In the genomic region with DNA sequence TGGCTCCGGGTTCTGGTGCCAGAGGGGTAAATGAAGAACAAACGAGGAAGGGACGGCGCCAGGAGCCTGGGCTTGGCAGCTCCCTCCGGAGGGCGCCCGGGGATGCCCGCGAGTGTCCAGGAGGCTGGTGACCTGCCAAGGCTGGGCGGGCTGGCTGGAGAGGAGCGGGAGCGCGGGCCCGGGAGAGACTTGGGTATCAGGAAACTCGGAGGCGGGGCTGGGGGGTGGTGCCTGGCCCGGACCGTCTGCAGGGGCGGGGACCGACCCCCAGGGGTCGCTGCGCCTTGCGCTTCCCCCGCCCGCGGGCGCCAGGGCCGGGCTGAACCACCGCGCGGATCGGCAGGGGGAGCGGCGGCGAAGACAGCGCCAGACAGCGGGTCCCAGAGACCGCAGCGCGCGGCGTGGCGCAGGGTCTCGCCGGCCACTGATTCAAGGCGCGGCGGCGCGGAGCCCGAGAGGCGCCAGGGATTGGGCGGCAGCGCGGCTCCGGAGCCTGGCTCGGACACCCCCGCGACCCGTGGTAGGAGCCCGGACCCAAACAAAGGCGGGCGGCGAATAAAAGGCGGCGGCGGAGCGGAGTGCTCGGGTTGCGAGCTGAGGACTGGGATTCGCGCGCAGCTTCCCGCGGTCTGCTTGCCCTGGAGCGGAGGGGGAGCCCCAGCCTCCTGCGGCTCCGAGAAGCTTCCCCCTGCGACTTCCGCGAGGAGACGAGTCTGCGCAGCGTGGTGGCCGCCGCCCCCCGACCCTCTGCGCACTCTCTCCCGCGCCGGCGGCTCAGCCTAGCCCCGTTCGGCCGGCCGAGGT, we compare ENCODE assay signal across 8 cellular contexts. TPM values are rescaled to one million over a fixed set of nuclear protein-coding genes. Genes with fewer than 3 reads are reported as not detected.
DNase-seq lines count a peak whose midpoint lies in the region; ATAC-seq and TF ChIP-seq lines count a peak whose summit lies in the region.

A gene with protein sequence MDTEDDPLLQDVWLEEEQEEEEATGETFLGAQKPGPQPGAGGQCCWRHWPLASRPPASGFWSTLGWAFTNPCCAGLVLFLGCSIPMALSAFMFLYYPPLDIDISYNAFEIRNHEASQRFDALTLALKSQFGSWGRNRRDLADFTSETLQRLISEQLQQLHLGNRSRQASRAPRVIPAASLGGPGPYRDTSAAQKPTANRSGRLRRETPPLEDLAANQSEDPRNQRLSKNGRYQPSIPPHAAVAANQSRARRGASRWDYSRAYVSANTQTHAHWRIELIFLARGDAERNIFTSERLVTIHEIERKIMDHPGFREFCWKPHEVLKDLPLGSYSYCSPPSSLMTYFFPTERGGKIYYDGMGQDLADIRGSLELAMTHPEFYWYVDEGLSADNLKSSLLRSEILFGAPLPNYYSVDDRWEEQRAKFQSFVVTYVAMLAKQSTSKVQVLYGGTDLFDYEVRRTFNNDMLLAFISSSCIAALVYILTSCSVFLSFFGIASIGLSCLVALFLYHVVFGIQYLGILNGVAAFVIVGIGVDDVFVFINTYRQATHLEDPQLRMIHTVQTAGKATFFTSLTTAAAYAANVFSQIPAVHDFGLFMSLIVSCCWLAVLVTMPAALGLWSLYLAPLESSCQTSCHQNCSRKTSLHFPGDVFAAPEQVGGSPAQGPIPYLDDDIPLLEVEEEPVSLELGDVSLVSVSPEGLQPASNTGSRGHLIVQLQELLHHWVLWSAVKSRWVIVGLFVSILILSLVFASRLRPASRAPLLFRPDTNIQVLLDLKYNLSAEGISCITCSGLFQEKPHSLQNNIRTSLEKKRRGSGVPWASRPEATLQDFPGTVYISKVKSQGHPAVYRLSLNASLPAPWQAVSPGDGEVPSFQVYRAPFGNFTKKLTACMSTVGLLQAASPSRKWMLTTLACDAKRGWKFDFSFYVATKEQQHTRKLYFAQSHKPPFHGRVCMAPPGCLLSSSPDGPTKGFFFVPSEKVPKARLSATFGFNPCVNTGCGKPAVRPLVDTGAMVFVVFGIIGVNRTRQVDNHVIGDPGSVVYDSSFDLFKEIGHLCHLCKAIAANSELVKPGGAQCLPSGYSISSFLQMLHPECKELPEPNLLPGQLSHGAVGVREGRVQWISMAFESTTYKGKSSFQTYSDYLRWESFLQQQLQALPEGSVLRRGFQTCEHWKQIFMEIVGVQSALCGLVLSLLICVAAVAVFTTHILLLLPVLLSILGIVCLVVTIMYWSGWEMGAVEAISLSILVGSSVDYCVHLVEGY (N-terminal part only) (plus strand): TSS at position 585 of the 804 bp plus-strand sequence. CDS start 21,838 bp downstream, outside the sequence.

- no peak within 1 kb of the TSS for H3K27ac ChIP-seq in right lobe of liver

- peak; percentile 77 for DNase-seq in SIG-M5 treated with dmso at 0.1 percent for 504 hours (lab: John Stamatoyannopoulos, UW; ENCODE audit: unreplicated experiment)
- DNase-seq in SIG-M5 (lab: John Stamatoyannopoulos, UW) = no peak
- DNase-seq in NCI-H345 (lab: John Stamatoyannopoulos, UW) = peak; percentile 90
- peak; percentile 84 for DNase-seq in activated CD4-positive, alpha-beta T cell treated with anti-CD3 and anti-CD28 coated beads for 48 hours
- DNase-seq in dedifferentiated amniotic fluid mesenchymal stem cell (ENCODE audit: extremely low spot score) = peak; percentile 29
- peak in 2 of 3 donors; percentile 58 to 60 for DNase-seq in right lobe of liver
- DNase-seq in stimulated activated CD4-positive, alpha-beta T cell treated with anti-CD3 and anti-CD28 coated beads, TNF-alpha, amount 100 ng/mL, for 4 hours (ENCODE audit: low read depth in 3 of 3) = peak; percentile 39 to 68 (median 40)

- H3K27me3 ChIP-seq in right lobe of liver = peaks cover 0 to 28% of the 10 kb centered on the region in 2 donors

- H3K4me3 ChIP-seq in right lobe of liver = peak within 1 kb of the TSS; percentile 36 to 45 (median 37)

- peaks cover 0 to 11% (median 0%) of the 10 kb centered on the region in 4 donors for H3K4me1 ChIP-seq in right lobe of liver

- ATAC-seq in HG03103 (IDR thresholded peaks at IDR 0.05; ENCODE audit: low read depth, unreplicated experiment) (peak; percentile 51), right lobe of liver (peak; percentile 79 to 93 (median 83))

- TF ChIP-seq CTCF in right lobe of liver (IDR thresholded peaks at IDR 0.05) = peak; percentile 36 to 45 (median 42)

- intact Hi-C loops in right lobe of liver (cut with DNase I) = no loop called here

- no peaks in the 10 kb centered on the region for H3K9me3 ChIP-seq in right lobe of liver

- H3K36me3 ChIP-seq in right lobe of liver = no peaks in the 10 kb centered on the region

- WGBS in right lobe of liver (ENCODE audit: insufficient coverage, low coverage, low lambda C conversion rate, missing lambda C conversion rate) = under 1% methylated on average over 14 of the region's 96 CpGs

- TF ChIP-seq POLR2A in right lobe of liver (IDR thresholded peaks at IDR 0.05) = no peak

RNA-seq across cellular contexts. Expression of the gene that starts here (rescaled TPM):
- under 1 TPM in 1 of 6 experiments, not detected in 5; 0.06 TPM for total RNA-seq in right lobe of liver

Comparison
In these comparisons a context has a peak if more than half of its experiments do, and no peak if none do; other contexts are left out.
1. Peak in DNase-seq, ATAC-seq and H3K4me3 ChIP-seq in right lobe of liver; RNA of the gene not detected or under 1 TPM.